Comparison of ENCODE assay signal across 1 cellular context in the genomic region with DNA sequence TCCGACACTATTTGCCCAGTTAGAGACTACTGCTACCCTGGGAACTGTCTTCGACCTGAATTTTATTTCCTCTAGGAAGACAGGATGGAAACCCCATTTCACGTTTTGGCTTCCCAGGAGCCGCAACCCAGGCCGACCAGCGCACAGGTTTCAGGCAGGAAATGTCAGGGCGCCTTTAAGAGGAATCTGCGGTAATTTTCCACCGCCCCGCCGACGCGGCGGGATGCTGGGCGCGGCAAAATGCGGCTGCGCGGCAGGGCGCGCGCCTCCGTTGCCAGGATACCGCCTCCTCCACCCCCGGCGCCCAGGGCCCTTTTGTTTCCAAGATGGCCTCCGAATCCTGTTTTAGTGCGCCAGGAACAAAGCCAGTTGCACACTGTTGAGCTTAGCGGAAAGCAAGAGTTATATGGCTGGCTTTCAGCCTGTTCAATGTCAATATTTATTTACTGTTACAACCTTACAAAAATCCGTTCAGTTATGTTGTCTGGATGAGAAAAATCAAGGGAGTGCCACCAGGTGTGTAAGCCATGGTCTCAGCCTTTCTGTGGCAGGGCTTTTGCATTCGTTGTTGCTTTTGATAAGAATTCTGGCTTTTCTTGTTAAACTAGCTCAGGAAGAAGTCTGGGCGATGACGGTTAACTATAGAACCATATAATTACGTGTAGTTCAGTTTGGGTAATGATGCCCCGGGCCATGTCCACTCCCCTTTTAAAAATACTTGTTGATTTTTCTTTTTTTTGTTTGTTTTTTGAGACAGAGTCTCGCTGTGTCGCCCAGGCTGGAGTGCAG.
TF ChIP-seq lines count a peak whose summit lies in the region.

No MANE protein-coding gene starts in this region.

TF ChIP-seq in K562, 482 proteins besides CTCF, POLR2A, EP300 and RAD21 (continued from another document and continues in another):
- TF ChIP-seq, protein P1, sequence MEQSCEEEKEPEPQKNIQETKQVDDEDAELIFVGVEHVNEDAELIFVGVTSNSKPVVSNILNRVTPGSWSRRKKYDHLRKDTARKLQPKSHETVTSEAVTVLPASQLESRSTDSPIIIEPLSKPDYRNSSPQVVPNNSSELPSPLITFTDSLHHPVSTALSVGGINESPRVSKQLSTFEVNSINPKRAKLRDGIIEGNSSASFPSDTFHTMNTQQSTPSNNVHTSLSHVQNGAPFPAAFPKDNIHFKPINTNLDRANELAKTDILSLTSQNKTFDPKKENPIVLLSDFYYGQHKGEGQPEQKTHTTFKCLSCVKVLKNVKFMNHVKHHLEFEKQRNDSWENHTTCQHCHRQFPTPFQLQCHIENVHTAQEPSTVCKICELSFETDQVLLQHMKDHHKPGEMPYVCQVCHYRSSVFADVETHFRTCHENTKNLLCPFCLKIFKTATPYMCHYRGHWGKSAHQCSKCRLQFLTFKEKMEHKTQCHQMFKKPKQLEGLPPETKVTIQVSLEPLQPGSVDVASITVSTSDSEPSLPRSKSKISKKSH (CRISPR knock-in tag; IDR thresholded peaks at IDR 0.05), result no peak
- no peak for TF ChIP-seq SETDB1 (IDR thresholded peaks at IDR 0.05; ENCODE audit: low read length)
- no peak for TF ChIP-seq JUNB (CRISPR knock-in tag; conservative IDR thresholded peaks at IDR 0.05)
- peak; percentile 68 for TF ChIP-seq PML (IDR thresholded peaks at IDR 0.05; ENCODE audit: low read length)
- TF ChIP-seq, protein P2, sequence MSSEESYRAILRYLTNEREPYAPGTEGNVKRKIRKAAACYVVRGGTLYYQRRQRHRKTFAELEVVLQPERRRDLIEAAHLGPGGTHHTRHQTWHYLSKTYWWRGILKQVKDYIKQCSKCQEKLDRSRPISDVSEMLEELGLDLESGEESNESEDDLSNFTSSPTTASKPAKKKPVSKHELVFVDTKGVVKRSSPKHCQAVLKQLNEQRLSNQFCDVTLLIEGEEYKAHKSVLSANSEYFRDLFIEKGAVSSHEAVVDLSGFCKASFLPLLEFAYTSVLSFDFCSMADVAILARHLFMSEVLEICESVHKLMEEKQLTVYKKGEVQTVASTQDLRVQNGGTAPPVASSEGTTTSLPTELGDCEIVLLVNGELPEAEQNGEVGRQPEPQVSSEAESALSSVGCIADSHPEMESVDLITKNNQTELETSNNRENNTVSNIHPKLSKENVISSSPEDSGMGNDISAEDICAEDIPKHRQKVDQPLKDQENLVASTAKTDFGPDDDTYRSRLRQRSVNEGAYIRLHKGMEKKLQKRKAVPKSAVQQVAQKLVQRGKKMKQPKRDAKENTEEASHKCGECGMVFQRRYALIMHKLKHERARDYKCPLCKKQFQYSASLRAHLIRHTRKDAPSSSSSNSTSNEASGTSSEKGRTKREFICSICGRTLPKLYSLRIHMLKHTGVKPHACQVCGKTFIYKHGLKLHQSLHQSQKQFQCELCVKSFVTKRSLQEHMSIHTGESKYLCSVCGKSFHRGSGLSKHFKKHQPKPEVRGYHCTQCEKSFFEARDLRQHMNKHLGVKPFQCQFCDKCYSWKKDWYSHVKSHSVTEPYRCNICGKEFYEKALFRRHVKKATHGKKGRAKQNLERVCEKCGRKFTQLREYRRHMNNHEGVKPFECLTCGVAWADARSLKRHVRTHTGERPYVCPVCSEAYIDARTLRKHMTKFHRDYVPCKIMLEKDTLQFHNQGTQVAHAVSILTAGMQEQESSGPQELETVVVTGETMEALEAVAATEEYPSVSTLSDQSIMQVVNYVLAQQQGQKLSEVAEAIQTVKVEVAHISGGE (CRISPR knock-in tag; IDR thresholded peaks at IDR 0.05), result no peak
- TF ChIP-seq, protein P3, sequence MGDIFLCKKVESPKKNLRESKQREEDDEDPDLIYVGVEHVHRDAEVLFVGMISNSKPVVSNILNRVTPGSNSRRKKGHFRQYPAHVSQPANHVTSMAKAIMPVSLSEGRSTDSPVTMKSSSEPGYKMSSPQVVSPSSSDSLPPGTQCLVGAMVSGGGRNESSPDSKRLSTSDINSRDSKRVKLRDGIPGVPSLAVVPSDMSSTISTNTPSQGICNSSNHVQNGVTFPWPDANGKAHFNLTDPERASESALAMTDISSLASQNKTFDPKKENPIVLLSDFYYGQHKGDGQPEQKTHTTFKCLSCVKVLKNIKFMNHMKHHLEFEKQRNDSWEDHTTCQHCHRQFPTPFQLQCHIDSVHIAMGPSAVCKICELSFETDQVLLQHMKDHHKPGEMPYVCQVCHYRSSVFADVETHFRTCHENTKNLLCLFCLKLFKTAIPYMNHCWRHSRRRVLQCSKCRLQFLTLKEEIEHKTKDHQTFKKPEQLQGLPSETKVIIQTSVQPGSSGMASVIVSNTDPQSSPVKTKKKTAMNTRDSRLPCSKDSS (IDR thresholded peaks at IDR 0.05; ENCODE audit: low read depth, partially characterized antibody), result no peak
- TF ChIP-seq CSDE1 (IDR thresholded peaks at IDR 0.05), result peak in 1 of 2 experiments; percentile 54; a peak in 1 of 4 replicates
- no peak for TF ChIP-seq SPI1 (IDR thresholded peaks at IDR 0.05; ENCODE audit: borderline replicate concordance, low read depth, low read length)
- TF ChIP-seq, protein P4, sequence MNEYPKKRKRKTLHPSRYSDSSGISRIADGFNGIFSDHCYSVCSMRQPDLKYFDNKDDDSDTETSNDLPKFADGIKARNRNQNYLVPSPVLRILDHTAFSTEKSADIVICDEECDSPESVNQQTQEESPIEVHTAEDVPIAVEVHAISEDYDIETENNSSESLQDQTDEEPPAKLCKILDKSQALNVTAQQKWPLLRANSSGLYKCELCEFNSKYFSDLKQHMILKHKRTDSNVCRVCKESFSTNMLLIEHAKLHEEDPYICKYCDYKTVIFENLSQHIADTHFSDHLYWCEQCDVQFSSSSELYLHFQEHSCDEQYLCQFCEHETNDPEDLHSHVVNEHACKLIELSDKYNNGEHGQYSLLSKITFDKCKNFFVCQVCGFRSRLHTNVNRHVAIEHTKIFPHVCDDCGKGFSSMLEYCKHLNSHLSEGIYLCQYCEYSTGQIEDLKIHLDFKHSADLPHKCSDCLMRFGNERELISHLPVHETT (CRISPR knock-in tag; conservative IDR thresholded peaks at IDR 0.05 in 1 of 2, IDR thresholded peaks at IDR 0.05 in 1 of 2), result no peak
- TF ChIP-seq, protein P5, sequence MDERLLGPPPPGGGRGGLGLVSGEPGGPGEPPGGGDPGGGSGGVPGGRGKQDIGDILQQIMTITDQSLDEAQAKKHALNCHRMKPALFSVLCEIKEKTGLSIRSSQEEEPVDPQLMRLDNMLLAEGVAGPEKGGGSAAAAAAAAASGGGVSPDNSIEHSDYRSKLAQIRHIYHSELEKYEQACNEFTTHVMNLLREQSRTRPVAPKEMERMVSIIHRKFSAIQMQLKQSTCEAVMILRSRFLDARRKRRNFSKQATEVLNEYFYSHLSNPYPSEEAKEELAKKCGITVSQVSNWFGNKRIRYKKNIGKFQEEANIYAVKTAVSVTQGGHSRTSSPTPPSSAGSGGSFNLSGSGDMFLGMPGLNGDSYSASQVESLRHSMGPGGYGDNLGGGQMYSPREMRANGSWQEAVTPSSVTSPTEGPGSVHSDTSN (CRISPR knock-in tag; IDR thresholded peaks at IDR 0.05; ENCODE audit: low read depth), result no peak
- TF ChIP-seq, protein P5 (tag; conservative IDR thresholded peaks at IDR 0.05; ENCODE audit: low read depth), result no peak
- TF ChIP-seq SP1 (CRISPR knock-in tag; IDR thresholded peaks at IDR 0.05), result 0 out of 2 replicates have a peak, but pooled peaks have one; percentile 20
- no peak for TF ChIP-seq FOXK2 (conservative IDR thresholded peaks at IDR 0.05 in 1 of 2, IDR thresholded peaks at IDR 0.05 in 1 of 2; ENCODE audit: low read depth in 2 of 2)
- TF ChIP-seq NRF1 (conservative IDR thresholded peaks at IDR 0.05 in 1 of 2, IDR thresholded peaks at IDR 0.05 in 1 of 2), result peak; percentile 92 to 93
- no peak for TF ChIP-seq KDM2B (CRISPR knock-in tag; IDR thresholded peaks at IDR 0.05)
- TF ChIP-seq, protein P6, sequence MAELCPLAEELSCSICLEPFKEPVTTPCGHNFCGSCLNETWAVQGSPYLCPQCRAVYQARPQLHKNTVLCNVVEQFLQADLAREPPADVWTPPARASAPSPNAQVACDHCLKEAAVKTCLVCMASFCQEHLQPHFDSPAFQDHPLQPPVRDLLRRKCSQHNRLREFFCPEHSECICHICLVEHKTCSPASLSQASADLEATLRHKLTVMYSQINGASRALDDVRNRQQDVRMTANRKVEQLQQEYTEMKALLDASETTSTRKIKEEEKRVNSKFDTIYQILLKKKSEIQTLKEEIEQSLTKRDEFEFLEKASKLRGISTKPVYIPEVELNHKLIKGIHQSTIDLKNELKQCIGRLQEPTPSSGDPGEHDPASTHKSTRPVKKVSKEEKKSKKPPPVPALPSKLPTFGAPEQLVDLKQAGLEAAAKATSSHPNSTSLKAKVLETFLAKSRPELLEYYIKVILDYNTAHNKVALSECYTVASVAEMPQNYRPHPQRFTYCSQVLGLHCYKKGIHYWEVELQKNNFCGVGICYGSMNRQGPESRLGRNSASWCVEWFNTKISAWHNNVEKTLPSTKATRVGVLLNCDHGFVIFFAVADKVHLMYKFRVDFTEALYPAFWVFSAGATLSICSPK (IDR thresholded peaks at IDR 0.05; ENCODE audit: borderline replicate concordance), result peak; percentile 54; the same call in 1 of the 2 replicates
- TF ChIP-seq NR3C1 (CRISPR knock-in tag; IDR thresholded peaks at IDR 0.05), result no peak
- TF ChIP-seq ZSCAN32 (CRISPR knock-in tag; IDR thresholded peaks at IDR 0.05), result no peak
- TF ChIP-seq ZC3H8 (IDR thresholded peaks at IDR 0.05), result no peak
- TF ChIP-seq, protein P7, sequence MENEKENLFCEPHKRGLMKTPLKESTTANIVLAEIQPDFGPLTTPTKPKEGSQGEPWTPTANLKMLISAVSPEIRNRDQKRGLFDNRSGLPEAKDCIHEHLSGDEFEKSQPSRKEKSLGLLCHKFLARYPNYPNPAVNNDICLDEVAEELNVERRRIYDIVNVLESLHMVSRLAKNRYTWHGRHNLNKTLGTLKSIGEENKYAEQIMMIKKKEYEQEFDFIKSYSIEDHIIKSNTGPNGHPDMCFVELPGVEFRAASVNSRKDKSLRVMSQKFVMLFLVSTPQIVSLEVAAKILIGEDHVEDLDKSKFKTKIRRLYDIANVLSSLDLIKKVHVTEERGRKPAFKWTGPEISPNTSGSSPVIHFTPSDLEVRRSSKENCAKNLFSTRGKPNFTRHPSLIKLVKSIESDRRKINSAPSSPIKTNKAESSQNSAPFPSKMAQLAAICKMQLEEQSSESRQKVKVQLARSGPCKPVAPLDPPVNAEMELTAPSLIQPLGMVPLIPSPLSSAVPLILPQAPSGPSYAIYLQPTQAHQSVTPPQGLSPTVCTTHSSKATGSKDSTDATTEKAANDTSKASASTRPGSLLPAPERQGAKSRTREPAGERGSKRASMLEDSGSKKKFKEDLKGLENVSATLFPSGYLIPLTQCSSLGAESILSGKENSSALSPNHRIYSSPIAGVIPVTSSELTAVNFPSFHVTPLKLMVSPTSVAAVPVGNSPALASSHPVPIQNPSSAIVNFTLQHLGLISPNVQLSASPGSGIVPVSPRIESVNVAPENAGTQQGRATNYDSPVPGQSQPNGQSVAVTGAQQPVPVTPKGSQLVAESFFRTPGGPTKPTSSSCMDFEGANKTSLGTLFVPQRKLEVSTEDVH (IDR thresholded peaks at IDR 0.05; ENCODE audit: low read depth, partially characterized antibody), result no peak
- TF ChIP-seq ZNF23 (CRISPR knock-in tag; IDR thresholded peaks at IDR 0.05), result no peak
- TF ChIP-seq, protein P8, sequence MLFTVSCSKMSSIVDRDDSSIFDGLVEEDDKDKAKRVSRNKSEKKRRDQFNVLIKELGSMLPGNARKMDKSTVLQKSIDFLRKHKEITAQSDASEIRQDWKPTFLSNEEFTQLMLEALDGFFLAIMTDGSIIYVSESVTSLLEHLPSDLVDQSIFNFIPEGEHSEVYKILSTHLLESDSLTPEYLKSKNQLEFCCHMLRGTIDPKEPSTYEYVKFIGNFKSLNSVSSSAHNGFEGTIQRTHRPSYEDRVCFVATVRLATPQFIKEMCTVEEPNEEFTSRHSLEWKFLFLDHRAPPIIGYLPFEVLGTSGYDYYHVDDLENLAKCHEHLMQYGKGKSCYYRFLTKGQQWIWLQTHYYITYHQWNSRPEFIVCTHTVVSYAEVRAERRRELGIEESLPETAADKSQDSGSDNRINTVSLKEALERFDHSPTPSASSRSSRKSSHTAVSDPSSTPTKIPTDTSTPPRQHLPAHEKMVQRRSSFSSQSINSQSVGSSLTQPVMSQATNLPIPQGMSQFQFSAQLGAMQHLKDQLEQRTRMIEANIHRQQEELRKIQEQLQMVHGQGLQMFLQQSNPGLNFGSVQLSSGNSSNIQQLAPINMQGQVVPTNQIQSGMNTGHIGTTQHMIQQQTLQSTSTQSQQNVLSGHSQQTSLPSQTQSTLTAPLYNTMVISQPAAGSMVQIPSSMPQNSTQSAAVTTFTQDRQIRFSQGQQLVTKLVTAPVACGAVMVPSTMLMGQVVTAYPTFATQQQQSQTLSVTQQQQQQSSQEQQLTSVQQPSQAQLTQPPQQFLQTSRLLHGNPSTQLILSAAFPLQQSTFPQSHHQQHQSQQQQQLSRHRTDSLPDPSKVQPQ (CRISPR knock-in tag; IDR thresholded peaks at IDR 0.05; ENCODE audit: borderline replicate concordance), result no peak
- TF ChIP-seq TCF7 (IDR thresholded peaks at IDR 0.05; ENCODE audit: borderline replicate concordance), result no peak
- TF ChIP-seq, protein P9, sequence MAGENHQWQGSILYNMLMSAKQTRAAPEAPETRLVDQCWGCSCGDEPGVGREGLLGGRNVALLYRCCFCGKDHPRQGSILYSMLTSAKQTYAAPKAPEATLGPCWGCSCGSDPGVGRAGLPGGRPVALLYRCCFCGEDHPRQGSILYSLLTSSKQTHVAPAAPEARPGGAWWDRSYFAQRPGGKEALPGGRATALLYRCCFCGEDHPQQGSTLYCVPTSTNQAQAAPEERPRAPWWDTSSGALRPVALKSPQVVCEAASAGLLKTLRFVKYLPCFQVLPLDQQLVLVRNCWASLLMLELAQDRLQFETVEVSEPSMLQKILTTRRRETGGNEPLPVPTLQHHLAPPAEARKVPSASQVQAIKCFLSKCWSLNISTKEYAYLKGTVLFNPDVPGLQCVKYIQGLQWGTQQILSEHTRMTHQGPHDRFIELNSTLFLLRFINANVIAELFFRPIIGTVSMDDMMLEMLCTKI (IDR thresholded peaks at IDR 0.05; ENCODE audit: partially characterized antibody), result no peak
- no peak for TF ChIP-seq ZNF507 (tag; conservative IDR thresholded peaks at IDR 0.05)
- no peak for TF ChIP-seq PTTG1 (tag; IDR thresholded peaks at IDR 0.05; ENCODE audit: low read depth)
- TF ChIP-seq ZNF695 (CRISPR knock-in tag; IDR thresholded peaks at IDR 0.05), result no peak
- TF ChIP-seq JUND (IDR thresholded peaks at IDR 0.05; ENCODE audit: borderline replicate concordance, low read depth, low read length), result peak; percentile 43; the same call in 1 of the 2 replicates
- no peak for TF ChIP-seq JUND (tag; IDR thresholded peaks at IDR 0.05; ENCODE audit: borderline replicate concordance, low read depth, low read length)
- TF ChIP-seq, protein P10, sequence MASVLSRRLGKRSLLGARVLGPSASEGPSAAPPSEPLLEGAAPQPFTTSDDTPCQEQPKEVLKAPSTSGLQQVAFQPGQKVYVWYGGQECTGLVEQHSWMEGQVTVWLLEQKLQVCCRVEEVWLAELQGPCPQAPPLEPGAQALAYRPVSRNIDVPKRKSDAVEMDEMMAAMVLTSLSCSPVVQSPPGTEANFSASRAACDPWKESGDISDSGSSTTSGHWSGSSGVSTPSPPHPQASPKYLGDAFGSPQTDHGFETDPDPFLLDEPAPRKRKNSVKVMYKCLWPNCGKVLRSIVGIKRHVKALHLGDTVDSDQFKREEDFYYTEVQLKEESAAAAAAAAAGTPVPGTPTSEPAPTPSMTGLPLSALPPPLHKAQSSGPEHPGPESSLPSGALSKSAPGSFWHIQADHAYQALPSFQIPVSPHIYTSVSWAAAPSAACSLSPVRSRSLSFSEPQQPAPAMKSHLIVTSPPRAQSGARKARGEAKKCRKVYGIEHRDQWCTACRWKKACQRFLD (CRISPR knock-in tag; IDR thresholded peaks at IDR 0.05), result no peak
- TF ChIP-seq ARID1B (IDR thresholded peaks at IDR 0.05), result no peak
- no peak for TF ChIP-seq DNMT1 (IDR thresholded peaks at IDR 0.05)
